8 cellular contexts compared by ENCODE assay signal in genomic region chr2:200405599-200406298, GRCh38.
DNase-seq lines count a peak whose midpoint lies in the region; ATAC-seq and TF ChIP-seq lines count a peak whose summit lies in the region.

No MANE protein-coding gene starts in this region.

- H4K20me1 ChIP-seq in hepatocyte (ENCODE audit: insufficient read depth, poor library complexity, severe bottlenecking): no peaks in the 10 kb centered on the region

- H3K4me3 Mint-ChIP-seq in activated naive CD8-positive, alpha-beta T cell treated with anti-CD3 and anti-CD28 coated beads, Interleukin-2, amount 50 U/mL, for 24 hours: no peak overlapping the region

- peak overlapping the region; percentile 88 for H3K27ac ChIP-seq in ACC112 (ENCODE audit: low read depth, low read length)
- H3K27ac ChIP-seq in hepatocyte: peak overlapping the region; percentile 76
- peak overlapping the region; percentile 79 to 87 (median 84) for H3K27ac ChIP-seq in transverse colon

- TF ChIP-seq CTCF in hepatocyte (IDR thresholded peaks at IDR 0.05; ENCODE audit: poor library complexity): no peak
- no peak for TF ChIP-seq CTCF in transverse colon (IDR thresholded peaks at IDR 0.05)

- peaks cover 28% of the 10 kb centered on the region for H3K4me1 Mint-ChIP-seq in activated naive CD8-positive, alpha-beta T cell treated with anti-CD3 and anti-CD28 coated beads, Interleukin-2, amount 50 U/mL, for 24 hours

- in situ Hi-C loops in transverse colon (cut with MboI; ENCODE audit: low pct_ligation_motif_present in 1 of 4, low pct_unique_long_range_greater_than_20kb in 1 of 4, low sequenced_read_pairs in 3 of 4): loop anchor here in 1 of 4 donors (25.0 kb wide), 1 partner anchor 93 kb away; the partner anchor contains the start of gene SPATS2L
- in situ Hi-C loops in G401 (cut with HindIII; ENCODE audit: low sequenced_read_pairs): no loop called here

- H3K9me2 ChIP-seq in hepatocyte (replicated peaks; ENCODE audit: insufficient read depth): no peaks in the 10 kb centered on the region

- no peaks in the 10 kb centered on the region for H3K36me3 ChIP-seq in ACC112 (ENCODE audit: insufficient read depth, low read length)
- no peaks in the 10 kb centered on the region for H3K36me3 ChIP-seq in hepatocyte (replicated peaks; ENCODE audit: insufficient read depth, low read depth)
- no peaks in the 10 kb centered on the region for H3K36me3 ChIP-seq in transverse colon

- DNase-seq in NCI-H1048 (lab: John Stamatoyannopoulos, UW): peak; percentile 43
- DNase-seq in activated naive CD8-positive, alpha-beta T cell treated with anti-CD3 and anti-CD28 coated beads, Interleukin-2, amount 50 U/mL, for 24 hours: no peak
- peak; percentile 71 for DNase-seq in hepatocyte (ENCODE audit: low spot score)
- peak; percentile 21 for DNase-seq in transverse colon
- DNase-seq in G401 (ENCODE audit: low spot score): no peak

- peak; percentile 44 for TF ChIP-seq EP300 in transverse colon (IDR thresholded peaks at IDR 0.05; ENCODE audit: low read depth)

- intact Hi-C loops in transverse colon (cut with DNase I; ENCODE audit: low total_unique reads): no loop called here

- H3K27me3 ChIP-seq in ACC112 (ENCODE audit: insufficient read depth, low read length) (no peaks in the 10 kb centered on the region), hepatocyte (no peaks in the 10 kb centered on the region), transverse colon (no peaks in the 10 kb centered on the region)

- no peaks in the 10 kb centered on the region for H3K9me3 ChIP-seq in hepatocyte (ENCODE audit: low read depth)
- H3K9me3 ChIP-seq in transverse colon: no peaks in the 10 kb centered on the region

- WGBS in hepatocyte (ENCODE audit: low lambda C conversion rate, missing lambda C conversion rate): 19% methylated on average over 1 of the region's 1 CpG
- 7 to 13% methylated on average over 1 of the region's 1 CpG for WGBS in transverse colon (ENCODE audit: low coverage in 1 of 2), 2 donors

- peak overlapping the region; percentile 59 for H3K4me3 ChIP-seq in ACC112 (ENCODE audit: low read depth, low read length)
- no peak overlapping the region for H3K4me3 ChIP-seq in hepatocyte
- H3K4me3 ChIP-seq in transverse colon: no peak overlapping the region

- peak overlapping the region; percentile 44 for H3K27ac Mint-ChIP-seq in activated naive CD8-positive, alpha-beta T cell treated with anti-CD3 and anti-CD28 coated beads, Interleukin-2, amount 50 U/mL, for 24 hours

- no peak for TF ChIP-seq POLR2A in transverse colon (IDR thresholded peaks at IDR 0.05)

- H3K27me3 Mint-ChIP-seq in activated naive CD8-positive, alpha-beta T cell treated with anti-CD3 and anti-CD28 coated beads, Interleukin-2, amount 50 U/mL, for 24 hours: no peaks in the 10 kb centered on the region

- peaks cover 50% of the 10 kb centered on the region for H3K79me2 ChIP-seq in ACC112 (ENCODE audit: control insufficient read depth, insufficient read depth, low read length, unreplicated experiment)
- peaks cover 65% of the 10 kb centered on the region for H3K79me2 ChIP-seq in hepatocyte

- no peaks in the 10 kb centered on the region for H3K9me3 Mint-ChIP-seq in activated naive CD8-positive, alpha-beta T cell treated with anti-CD3 and anti-CD28 coated beads, Interleukin-2, amount 50 U/mL, for 24 hours

- no peaks in the 10 kb centered on the region for H3K36me3 Mint-ChIP-seq in activated naive CD8-positive, alpha-beta T cell treated with anti-CD3 and anti-CD28 coated beads, Interleukin-2, amount 50 U/mL, for 24 hours (ENCODE audit: low read depth)

- ATAC-seq in GM19395 (IDR thresholded peaks at IDR 0.05; ENCODE audit: unreplicated experiment): peak; percentile 33
- peak; percentile 96 for ATAC-seq in activated naive CD8-positive, alpha-beta T cell treated with anti-CD3 and anti-CD28 coated beads, Interleukin-2, amount 50 U/mL, for 24 hours
- ATAC-seq in HG03139 (IDR thresholded peaks at IDR 0.05; ENCODE audit: unreplicated experiment): no peak

- H3K4me1 ChIP-seq in ACC112 (ENCODE audit: control insufficient read depth, insufficient read depth, low read length, unreplicated experiment) (peaks cover 69% of the 10 kb centered on the region), hepatocyte (ENCODE audit: insufficient read depth) (peaks cover 42% of the 10 kb centered on the region), transverse colon (peaks cover 26 to 50% (median 46%) of the 10 kb centered on the region in 4 donors)

- H3K4me2 ChIP-seq in hepatocyte: peak overlapping the region; percentile 35

- H2AFZ ChIP-seq in ACC112 (ENCODE audit: low read length, unreplicated experiment) (no peak overlapping the region), hepatocyte (no peak overlapping the region)

Comparison
In these comparisons a context has a peak if more than half of its experiments do, and no peak if none do; other contexts are left out.
1. DNase-seq: peak in NCI-H1048 (single experiment), hepatocyte (single experiment) and transverse colon (single experiment); none in activated naive CD8-positive, alpha-beta T cell treated with anti-CD3 and anti-CD28 coated beads, Interleukin-2, amount 50 U/mL, for 24 hours (single experiment) and G401 (single experiment).
2. Peak in every context shown above with its lines, with median percentiles within 50 percentile points of each other: H3K27ac ChIP-seq.